Comparison of ENCODE assay signal across 11 cellular contexts in genomic region chr3:66484106-66484857, GRCh38. TPM values are rescaled to one million over a fixed set of nuclear protein-coding genes. Genes with fewer than 3 reads are reported as not detected.
A peak's percentile ranks its signal among the peaks of the same experiment; 100 is the strongest.
DNase-seq lines count a peak whose midpoint lies in the region; ATAC-seq and TF ChIP-seq lines count a peak whose summit lies in the region.
"Had no signal": no experiment of that assay in that cellular context is flagged by ENCODE, and none has a peak within 500 bp of the region (broad histone marks: within the 10 kb centered on the region; RNA-seq: fewer than 3 reads in every experiment).

No MANE protein-coding gene starts in this region.

- peak overlapping the region; percentile 70 for H3K27ac Mint-ChIP-seq in glutamatergic neuron (ENCODE audit: unreplicated experiment)
- H3K27ac Mint-ChIP-seq in endothelial cell (ENCODE audit: unreplicated experiment): no peak overlapping the region

- H3K27me3 ChIP-seq in DOHH2 (ENCODE audit: control insufficient read depth, low read length) (no peaks in the 10 kb centered on the region), smooth muscle cell (ENCODE audit: low read depth) (no peaks in the 10 kb centered on the region)

- H3K27ac ChIP-seq in DOHH2 (ENCODE audit: low read depth, low read length): peak overlapping the region; percentile 33; the same call in 1 of the 2 replicates
- H3K27ac ChIP-seq in OCI-LY7 (ENCODE audit: low read depth, low read length, poor library complexity, severe bottlenecking): peak overlapping the region; percentile 51
- H3K27ac ChIP-seq in smooth muscle cell (ENCODE audit: low read depth): peak overlapping the region; percentile 91

- H3K9me2 ChIP-seq in DOHH2 (replicated peaks; ENCODE audit: control insufficient read depth, low read length): no peaks in the 10 kb centered on the region
- no peaks in the 10 kb centered on the region for H3K9me2 ChIP-seq in OCI-LY7 (ENCODE audit: insufficient read depth, low read length)

- peaks cover 100% of the 10 kb centered on the region for H3K4me1 ChIP-seq in DOHH2 (ENCODE audit: control insufficient read depth, low read length)
- H3K4me1 ChIP-seq in OCI-LY7 (ENCODE audit: insufficient read depth, low read length, poor library complexity, severe bottlenecking): peaks cover 100% of the 10 kb centered on the region
- peaks cover 82% of the 10 kb centered on the region for H3K4me1 ChIP-seq in smooth muscle cell (ENCODE audit: low read depth)

- H2AFZ ChIP-seq in OCI-LY7 (ENCODE audit: low read length) (no peak overlapping the region), smooth muscle cell (ENCODE audit: low read depth) (no peak overlapping the region)

- H3K9me3 ChIP-seq in DOHH2 (ENCODE audit: control insufficient read depth, insufficient read depth, low read length) (peaks cover 13% of the 10 kb centered on the region; the same call in 1 of the 2 replicates), OCI-LY7 (ENCODE audit: low read length) (peaks cover 15% of the 10 kb centered on the region; the same call in 1 of the 2 replicates), smooth muscle cell (replicated peaks; ENCODE audit: low read depth) (no peaks in the 10 kb centered on the region)

- H3K36me3 Mint-ChIP-seq in glutamatergic neuron (ENCODE audit: unreplicated experiment) (no peaks in the 10 kb centered on the region), endothelial cell (ENCODE audit: low read depth, unreplicated experiment) (no peaks in the 10 kb centered on the region)

- H3K27me3 Mint-ChIP-seq in glutamatergic neuron (ENCODE audit: unreplicated experiment): no peaks in the 10 kb centered on the region
- peaks cover 3% of the 10 kb centered on the region for H3K27me3 Mint-ChIP-seq in endothelial cell (ENCODE audit: unreplicated experiment)

- H3K9ac ChIP-seq in smooth muscle cell (ENCODE audit: low read depth): peak overlapping the region; percentile 58

- ATAC-seq in GM19395 (IDR thresholded peaks at IDR 0.05; ENCODE audit: unreplicated experiment): no peak

- H3K9me3 Mint-ChIP-seq in glutamatergic neuron (ENCODE audit: unreplicated experiment) (peaks cover 10% of the 10 kb centered on the region), endothelial cell (ENCODE audit: unreplicated experiment) (no peaks in the 10 kb centered on the region)

- peaks cover 100% of the 10 kb centered on the region for H3K79me2 ChIP-seq in DOHH2 (ENCODE audit: control insufficient read depth, low read length)
- peaks cover 100% of the 10 kb centered on the region for H3K79me2 ChIP-seq in OCI-LY7 (ENCODE audit: insufficient read depth, low read depth, low read length)
- H3K79me2 ChIP-seq in smooth muscle cell (ENCODE audit: low read depth): peaks cover 58% of the 10 kb centered on the region

- intact Hi-C loops in OCI-LY7 (cut with micrococcal nuclease; ENCODE audit: unreplicated experiment): no loop called here

- 70% methylated on average over 9 of the region's 9 CpGs for WGBS in smooth muscle cell (ENCODE audit: low lambda C conversion rate)

- H3K4me3 ChIP-seq in DOHH2 (ENCODE audit: low read length) (peak overlapping the region; percentile 9; the same call in 1 of the 2 replicates), OCI-LY7 (ENCODE audit: low read depth, low read length, poor library complexity, severe bottlenecking) (peak overlapping the region; percentile 37), smooth muscle cell (no peak overlapping the region)
- H3K4me3 ChIP-seq: GM12878 had no signal

- POLR2A ChIA-PET in OCI-LY7 (lab: Charles Lee): interaction anchor here (1.4 to 7.0 kb wide), 5 partner anchors 9 to 37 kb away, joined by 3 to 100 read pairs (median 16); no protein-coding TSS in a partner anchor

- TF ChIP-seq CTCF in DOHH2 (IDR thresholded peaks at IDR 0.05; ENCODE audit: low read depth, low read length, poor library complexity, severe bottlenecking) (no peak), OCI-LY7 (conservative IDR thresholded peaks at IDR 0.05; ENCODE audit: low read length) (no peak), glutamatergic neuron (IDR thresholded peaks at IDR 0.05; ENCODE audit: partially characterized antibody, unreplicated experiment) (no peak), smooth muscle cell (IDR thresholded peaks at IDR 0.05; ENCODE audit: borderline replicate concordance, insufficient read depth, poor library complexity, severe bottlenecking) (no peak), endothelial cell (IDR thresholded peaks at IDR 0.05; ENCODE audit: unreplicated experiment) (no peak)

- CTCF ChIA-PET in OCI-LY7 (lab: Charles Lee; ENCODE audit: unreplicated experiment): interaction anchor here (1.3 to 1.7 kb wide), 2 partner anchors 10 to 13 kb away, joined by 6 read pairs; no protein-coding TSS in a partner anchor

- H3K4me1 Mint-ChIP-seq in glutamatergic neuron (ENCODE audit: low read depth, unreplicated experiment) (peaks cover 60% of the 10 kb centered on the region), endothelial cell (ENCODE audit: unreplicated experiment) (peaks cover 59% of the 10 kb centered on the region)

- H4K20me1 ChIP-seq in DOHH2 (ENCODE audit: control insufficient read depth, insufficient read depth, low read depth, low read length) (peaks cover 43% of the 10 kb centered on the region), OCI-LY7 (ENCODE audit: insufficient read depth, low read length) (peaks cover 60% of the 10 kb centered on the region), smooth muscle cell (ENCODE audit: low read depth) (no peaks in the 10 kb centered on the region)

- BruUV-seq in OCI-LY7 (replicated peaks; lab: Mats Ljungman, UMichigan): no TSS peak

- H3F3A ChIP-seq in DOHH2 (ENCODE audit: control insufficient read depth, insufficient read depth) (no peaks in the 10 kb centered on the region; the same call in 1 of the 2 replicates), smooth muscle cell (ENCODE audit: low read depth) (peaks cover 16% of the 10 kb centered on the region)

- peak overlapping the region; percentile 52 for H3K4me2 ChIP-seq in DOHH2 (ENCODE audit: low read length)
- peak overlapping the region; percentile 70 for H3K4me2 ChIP-seq in OCI-LY7 (ENCODE audit: low read length)
- H3K4me2 ChIP-seq in smooth muscle cell: peak overlapping the region; percentile 44

- H3K4me3 Mint-ChIP-seq in glutamatergic neuron (ENCODE audit: unreplicated experiment): no peak overlapping the region
- H3K4me3 Mint-ChIP-seq in endothelial cell (ENCODE audit: unreplicated experiment): no peak overlapping the region

- H3K36me3 ChIP-seq in DOHH2 (ENCODE audit: control insufficient read depth, low read length): peaks cover 70% of the 10 kb centered on the region
- peaks cover 59% of the 10 kb centered on the region for H3K36me3 ChIP-seq in OCI-LY7 (ENCODE audit: insufficient read depth, low read length)
- no peaks in the 10 kb centered on the region for H3K36me3 ChIP-seq in smooth muscle cell (ENCODE audit: low read depth)

- DNase-seq in OCI-LY7 (ENCODE audit: low spot score) (no peak), glutamatergic neuron (no peak), smooth muscle cell (lab: John Stamatoyannopoulos, UW; ENCODE audit: unreplicated experiment) (no peak), NCI-H2029 treated with DMSO at 0.1 percent for 48 hours (lab: John Stamatoyannopoulos, UW) (no peak), RPMI8226 (no peak), endothelial cell (ENCODE audit: low spot score) (no peak)
- DNase-seq: NCI-H2171; stimulated activated naive CD4-positive, alpha-beta T cell had no signal

RNA-seq across cellular contexts. Expression of gene LRIG1, which starts 16.5 kb away (rescaled TPM):
- 74.5 and 115 TPM in 2 replicates for total RNA-seq in OCI-LY7 (2014; rRNA removed; shearing (Covaris generic))
- total RNA-seq in OCI-LY7 (2022) (84.2 and 113 TPM in 2 replicates), glutamatergic neuron (ENCODE audit: unreplicated experiment) (30.2 TPM), smooth muscle cell (26.5 and 28.1 TPM in 2 replicates), endothelial cell (ENCODE audit: unreplicated experiment) (25.1 TPM)
- polyA plus RNA-seq in smooth muscle cell: 22.9 and 31.3 TPM in 2 replicates

Comparison
In these comparisons a context has a peak if more than half of its experiments do, and no peak if none do; other contexts are left out.
1. H3K27ac ChIP-seq: peak in every context shown above with its lines; median percentile 91 in smooth muscle cell; 51 in OCI-LY7; 33 in DOHH2.